Comparison of ENCODE assay signal across 30 cellular contexts in the genomic region with DNA sequence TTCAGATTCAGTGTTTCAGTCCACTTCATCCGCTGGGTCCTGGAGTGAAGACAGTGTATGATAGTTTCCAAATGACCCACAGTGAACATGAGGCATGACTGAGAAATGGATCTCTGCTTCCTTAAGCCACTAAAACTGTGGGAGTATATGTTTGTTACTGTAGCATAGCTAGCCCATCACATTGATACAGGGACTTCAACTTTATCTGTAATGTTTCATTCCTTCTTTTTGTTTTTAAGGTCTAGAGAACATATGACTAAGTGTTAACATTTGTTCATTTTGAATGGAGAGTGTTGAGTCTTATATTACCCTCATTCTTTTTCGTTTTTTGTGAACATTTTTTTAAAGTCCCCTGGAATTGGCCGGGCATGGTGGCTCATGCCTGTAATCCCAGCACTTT. TPM values are rescaled to one million over a fixed set of nuclear protein-coding genes. Genes with fewer than 3 reads are reported as not detected.
DNase-seq lines count a peak whose midpoint lies in the region; TF ChIP-seq lines count a peak whose summit lies in the region.
"Had no signal": no experiment of that assay in that cellular context is flagged by ENCODE, and none has a peak within 500 bp of the region (broad histone marks: within the 10 kb centered on the region; RNA-seq: fewer than 3 reads in every experiment).

No MANE protein-coding gene starts in this region.

- H3F3A ChIP-seq in Loucy (ENCODE audit: low read depth), result no peaks in the 10 kb centered on the region

- H3K27ac ChIP-seq in left ventricle myocardium inferior (replicated peaks) (peak overlapping the region; percentile 72), right atrium auricular region (no peak overlapping the region)
- H3K27ac ChIP-seq: esophagus squamous epithelium, GM23248, sigmoid colon, stomach, thyroid gland, VCaP had no signal

- H3K4me3 ChIP-seq in left ventricle myocardium inferior, result no peak overlapping the region
- no peak overlapping the region for H3K4me3 ChIP-seq in right atrium auricular region
- no peak overlapping the region for H3K4me3 ChIP-seq in Loucy (ENCODE audit: low read length, poor library complexity, severe bottlenecking)
- H3K4me3 ChIP-seq: esophagus squamous epithelium, GM23248, sigmoid colon, stomach, thyroid gland had no signal

- peaks cover 25 to 28% of the 10 kb centered on the region in 2 donors for H3K4me1 Mint-ChIP-seq in immature natural killer cell
- peaks cover 74% of the 10 kb centered on the region for H3K4me1 Mint-ChIP-seq in stimulated activated naive CD8-positive, alpha-beta T cell treated with anti-CD3 and anti-CD28 coated beads, Interleukin-15, Interleukin-2, amounts not matched to agents 100 ng/mL and 50 ng/mL, for 24 hours (ENCODE audit: low read depth)

- H3K4me3 Mint-ChIP-seq in immature natural killer cell, result peak overlapping the region in 1 of 5 donors; percentile 72
- H3K4me3 Mint-ChIP-seq in stimulated activated naive CD8-positive, alpha-beta T cell treated with anti-CD3 and anti-CD28 coated beads, Interleukin-15, Interleukin-2, amounts not matched to agents 100 ng/mL and 50 ng/mL, for 24 hours, result no peak overlapping the region
- H3K4me3 Mint-ChIP-seq: activated CD4-positive, alpha-beta T cell treated with anti-CD3 and anti-CD28 coated beads, Interleukin-2, amount 10 ng/mL, durations not matched to agents 24 days and 14 days; activated naive CD8-positive, alpha-beta T cell; activated T-helper 1 cell treated with anti-CD3 and anti-CD28 coated beads, Interleukin-12 subunit alpha, Interleukin-12 subunit beta, Interleukin-2, Interleukin-4 antibody, amounts not matched to agents 30 ng/mL and 10 ng/mL and 1 ng/mL, durations not matched to agents 14 hours and 24 hours and 36 hours had no signal

- H3K36me3 ChIP-seq in left ventricle myocardium inferior, result no peaks in the 10 kb centered on the region
- H3K36me3 ChIP-seq in right atrium auricular region, result no peaks in the 10 kb centered on the region
- no peaks in the 10 kb centered on the region for H3K36me3 ChIP-seq in Loucy (ENCODE audit: insufficient read depth, low read length)
- H3K36me3 ChIP-seq: BE2C, esophagus squamous epithelium, sigmoid colon, stomach, thyroid gland had no signal

- H2AFZ ChIP-seq in Loucy (ENCODE audit: low read length), result 0 out of 2 replicates have a peak overlapping the region, but pooled peaks have one; percentile 41
- H2AFZ ChIP-seq: GM23248 had no signal

- H3K9me3 ChIP-seq in left ventricle myocardium inferior (replicated peaks) (no peaks in the 10 kb centered on the region), right atrium auricular region (no peaks in the 10 kb centered on the region), Loucy (ENCODE audit: insufficient read depth, low read depth, low read length) (no peaks in the 10 kb centered on the region)
- H3K9me3 ChIP-seq: BE2C, Caco-2, esophagus squamous epithelium, sigmoid colon, stomach, thyroid gland had no signal

- DNase-seq in left ventricle myocardium inferior, result no peak
- DNase-seq in right atrium auricular region (ENCODE audit: low spot score), result no peak
- no peak for DNase-seq in immature natural killer cell
- DNase-seq in activated gamma-delta T cell treated with Interleukin-2 at 50 U/mL for 16 hours, result no peak
- DNase-seq in effector CD8-positive, alpha-beta T cell (lab: John Stamatoyannopoulos, UW), result no peak
- DNase-seq in NOMO-1 treated with DMSO at 0.1 percent for 48 hours (lab: John Stamatoyannopoulos, UW; ENCODE audit: unreplicated experiment), result no peak
- DNase-seq: activated CD4-positive, alpha-beta T cell treated with anti-CD3 and anti-CD28 coated beads, Interleukin-2, amount 10 ng/mL, durations not matched to agents 24 days and 14 days; BE2C; Caco-2; cortex of kidney; esophagus squamous epithelium; foreskin melanocyte; GF-D8; GM23248; mesendoderm; NCI-H1436 treated with DMSO at 0.1 percent for 48 hours; PC-3; sigmoid colon; stimulated activated CD4-positive, alpha-beta T cell treated with anti-CD3 and anti-CD28 coated beads, Interleukin-15, amount 100 ng/mL, for 24 hours; stomach; T-helper 9 cell; thyroid gland had no signal

- intact Hi-C loops in left ventricle myocardium inferior (cut with micrococcal nuclease), result no loop called here

- H3K36me3 Mint-ChIP-seq in immature natural killer cell, result no peaks in the 10 kb centered on the region
- H3K36me3 Mint-ChIP-seq in stimulated activated naive CD8-positive, alpha-beta T cell treated with anti-CD3 and anti-CD28 coated beads, Interleukin-15, Interleukin-2, amounts not matched to agents 100 ng/mL and 50 ng/mL, for 24 hours (ENCODE audit: low read depth), result no peaks in the 10 kb centered on the region
- H3K36me3 Mint-ChIP-seq: activated naive CD8-positive, alpha-beta T cell had no signal

- no peaks in the 10 kb centered on the region for H4K20me1 ChIP-seq in Loucy (ENCODE audit: insufficient read depth, low read length, poor library complexity, severe bottlenecking)

- TF ChIP-seq CTCF in left ventricle myocardium inferior (IDR thresholded peaks at IDR 0.05; ENCODE audit: borderline replicate concordance) (no peak), right atrium auricular region (IDR thresholded peaks at IDR 0.05) (no peak), Loucy (conservative IDR thresholded peaks at IDR 0.05; ENCODE audit: low read length) (no peak)

- peaks cover 0 to 5% (median 4%) of the 10 kb centered on the region in 3 donors for H3K27me3 Mint-ChIP-seq in immature natural killer cell (ENCODE audit: low read depth in 3 of 3)
- no peaks in the 10 kb centered on the region for H3K27me3 Mint-ChIP-seq in stimulated activated naive CD8-positive, alpha-beta T cell treated with anti-CD3 and anti-CD28 coated beads, Interleukin-15, Interleukin-2, amounts not matched to agents 100 ng/mL and 50 ng/mL, for 24 hours
- H3K27me3 Mint-ChIP-seq: activated CD4-positive, alpha-beta T cell treated with anti-CD3 and anti-CD28 coated beads, Interleukin-2, amount 10 ng/mL, durations not matched to agents 24 days and 14 days; activated naive CD8-positive, alpha-beta T cell had no signal

- no peak overlapping the region for H3K9ac ChIP-seq in Loucy (ENCODE audit: low read depth, low read length, poor library complexity, severe bottlenecking)
- H3K9ac ChIP-seq: GM23248 had no signal

- H3K79me2 ChIP-seq in Loucy (ENCODE audit: insufficient read depth, low read length), result no peaks in the 10 kb centered on the region

- no peaks in the 10 kb centered on the region for H3K27me3 ChIP-seq in left ventricle myocardium inferior (ENCODE audit: low read depth)
- H3K27me3 ChIP-seq in right atrium auricular region, result no peaks in the 10 kb centered on the region
- no peaks in the 10 kb centered on the region for H3K27me3 ChIP-seq in Loucy (ENCODE audit: insufficient read depth, low read length, poor library complexity, severe bottlenecking)
- H3K27me3 ChIP-seq: BE2C, esophagus squamous epithelium, sigmoid colon, stomach, thyroid gland had no signal

- H3K4me2 ChIP-seq in Loucy (ENCODE audit: low read depth, low read length, poor library complexity, severe bottlenecking), result no peak overlapping the region

- no peaks in the 10 kb centered on the region for H3K9me3 Mint-ChIP-seq in immature natural killer cell
- no peaks in the 10 kb centered on the region for H3K9me3 Mint-ChIP-seq in stimulated activated naive CD8-positive, alpha-beta T cell treated with anti-CD3 and anti-CD28 coated beads, Interleukin-15, Interleukin-2, amounts not matched to agents 100 ng/mL and 50 ng/mL, for 24 hours
- H3K9me3 Mint-ChIP-seq: activated T-helper 1 cell treated with anti-CD3 and anti-CD28 coated beads, Interleukin-12 subunit alpha, Interleukin-12 subunit beta, Interleukin-2, Interleukin-4 antibody, amounts not matched to agents 30 ng/mL and 10 ng/mL and 1 ng/mL, durations not matched to agents 14 hours and 24 hours and 36 hours had no signal

- H3K9me2 ChIP-seq in Loucy (replicated peaks; ENCODE audit: low read depth, low read length), result no peaks in the 10 kb centered on the region

- peaks cover 32% of the 10 kb centered on the region for H3K4me1 ChIP-seq in left ventricle myocardium inferior
- peaks cover 0 to 24% of the 10 kb centered on the region in 2 donors for H3K4me1 ChIP-seq in right atrium auricular region
- H3K4me1 ChIP-seq in Loucy (ENCODE audit: insufficient read depth, low read length, poor library complexity, severe bottlenecking), result peaks cover 18% of the 10 kb centered on the region
- H3K4me1 ChIP-seq: BE2C, Caco-2, esophagus squamous epithelium, sigmoid colon, thyroid gland had no signal

- H3K27ac Mint-ChIP-seq in immature natural killer cell, result peak overlapping the region in 5 of 6 donors; percentile 17 to 93 (median 59)
- peak overlapping the region; percentile 34 for H3K27ac Mint-ChIP-seq in stimulated activated naive CD8-positive, alpha-beta T cell treated with anti-CD3 and anti-CD28 coated beads, Interleukin-15, Interleukin-2, amounts not matched to agents 100 ng/mL and 50 ng/mL, for 24 hours
- H3K27ac Mint-ChIP-seq: activated CD4-positive, alpha-beta T cell treated with anti-CD3 and anti-CD28 coated beads, Interleukin-2, amount 10 ng/mL, durations not matched to agents 24 days and 14 days; activated naive CD8-positive, alpha-beta T cell; activated T-helper 1 cell treated with anti-CD3 and anti-CD28 coated beads, Interleukin-12 subunit alpha, Interleukin-12 subunit beta, Interleukin-2, Interleukin-4 antibody, amounts not matched to agents 30 ng/mL and 10 ng/mL and 1 ng/mL, durations not matched to agents 14 hours and 24 hours and 36 hours; progenitor cell of endocrine pancreas had no signal

RNA-seq across cellular contexts. Expression of gene NINJ2, which starts 18.6 kb away (rescaled TPM):
- total RNA-seq in left ventricle myocardium inferior (4.6 TPM), right atrium auricular region (1 to 10 TPM; 5.4 to 8.8 TPM)
- 10 to 100 TPM; 18.2 to 42.3 (median 25.7) TPM for polyA plus RNA-seq in immature natural killer cell
- total RNA-seq: A673, astrocyte, PC-3 had no signal
